Comparison of ENCODE assay signal across 17 cellular contexts in genomic region chr2:148052687-148053086, GRCh38. TPM values are rescaled to one million over a fixed set of nuclear protein-coding genes. Genes with fewer than 3 reads are reported as not detected.
DNase-seq lines count a peak whose midpoint lies in the region; ATAC-seq and TF ChIP-seq lines count a peak whose summit lies in the region.
"Had no signal": no experiment of that assay in that cellular context is flagged by ENCODE, and none has a peak within 500 bp of the region (broad histone marks: within the 10 kb centered on the region; RNA-seq: fewer than 3 reads in every experiment).

No MANE protein-coding gene starts in this region.

- H3K4me3 Mint-ChIP-seq in GM23338 = no peak overlapping the region

- POLR2A ChIA-PET in HEK293 (lab: Yijun Ruan, JAX) = no interaction called here
- POLR2A ChIA-PET in PC-3 (lab: Charles Lee; ENCODE audit: unreplicated experiment) = no interaction called here

- H3K4me1 Mint-ChIP-seq in GM23338 = peaks cover 37% of the 10 kb centered on the region

- no TSS peak for BruUV-seq in PC-3 (replicated peaks; lab: Mats Ljungman, UMichigan)

- no peaks in the 10 kb centered on the region for H3K36me3 Mint-ChIP-seq in GM23338 (ENCODE audit: low read depth)
- H3K36me3 Mint-ChIP-seq in activated naive CD4-positive, alpha-beta T cell treated with anti-CD3 and anti-CD28 coated beads, Interleukin-2, amount 50 U/mL, for 72 hours = peaks cover 0 to 5% of the 10 kb centered on the region in 2 donors

- no peaks in the 10 kb centered on the region for H3K36me3 ChIP-seq in GM23338 (ENCODE audit: insufficient read depth)
- no peaks in the 10 kb centered on the region for H3K36me3 ChIP-seq in HEK293 (ENCODE audit: control insufficient read depth in 2 of 2, insufficient read depth in 1 of 2, low read length in 2 of 2)
- no peaks in the 10 kb centered on the region for H3K36me3 ChIP-seq in PC-3 (ENCODE audit: low read depth, low read length)

- H3F3A ChIP-seq in GM23338 (replicated peaks; ENCODE audit: low read depth) = no peaks in the 10 kb centered on the region
- H3F3A ChIP-seq in PC-3 (ENCODE audit: low read length, unreplicated experiment) = no peaks in the 10 kb centered on the region

- peak overlapping the region; percentile 5 for H3K27ac Mint-ChIP-seq in GM23338
- no peak overlapping the region for H3K27ac Mint-ChIP-seq in activated naive CD4-positive, alpha-beta T cell treated with anti-CD3 and anti-CD28 coated beads, Interleukin-2, amount 50 U/mL, for 72 hours
- H3K27ac Mint-ChIP-seq: CD4-positive, alpha-beta memory T cell had no signal

- H2AFZ ChIP-seq in GM23338 = no peak overlapping the region
- no peak overlapping the region for H2AFZ ChIP-seq in PC-3 (ENCODE audit: low read length)

- no peak overlapping the region for H3K27ac ChIP-seq in GM23338 (ENCODE audit: low read depth)
- no peak overlapping the region for H3K27ac ChIP-seq in HEK293 (ENCODE audit: extremely low read depth, low read depth, low read length)
- no peak overlapping the region for H3K27ac ChIP-seq in PC-3 (ENCODE audit: low read length)

- H3K4me2 ChIP-seq in GM23338 (no peak overlapping the region), PC-3 (ENCODE audit: low read length) (no peak overlapping the region)

- CTCF ChIA-PET in HEK293 (lab: Yijun Ruan, JAX) (interaction anchor here (0.6 kb wide), 1 partner anchor 64 kb away, joined by 3 read pairs; no protein-coding TSS in a partner anchor), PC-3 (lab: Charles Lee) (no interaction called here)

- no peaks in the 10 kb centered on the region for H3K27me3 Mint-ChIP-seq in GM23338 (ENCODE audit: insufficient read depth, low read depth, poor library complexity)
- H3K27me3 Mint-ChIP-seq: CD4-positive, alpha-beta memory T cell had no signal

- no peak overlapping the region for H3K9ac ChIP-seq in PC-3 (ENCODE audit: low read length)

- no peak for ATAC-seq in GM23338
- peak; percentile 67 for ATAC-seq in PC-3
- ATAC-seq in activated naive CD4-positive, alpha-beta T cell treated with anti-CD3 and anti-CD28 coated beads, Interleukin-2, amount 50 U/mL, for 72 hours = no peak
- ATAC-seq: GM12878 had no signal

- no peaks in the 10 kb centered on the region for H3K27me3 ChIP-seq in GM23338 (ENCODE audit: insufficient read depth)
- H3K27me3 ChIP-seq in PC-3 (ENCODE audit: low read length) = no peaks in the 10 kb centered on the region

- no peak overlapping the region for H3K4me3 ChIP-seq in GM23338
- no peak overlapping the region for H3K4me3 ChIP-seq in HEK293 (ENCODE audit: low read depth, low read length)
- H3K4me3 ChIP-seq in PC-3 (ENCODE audit: low read length) = no peak overlapping the region
- H3K4me3 ChIP-seq: GM12878 had no signal

- H3K9me3 ChIP-seq in HEK293 (ENCODE audit: control insufficient read depth, insufficient read depth, low read depth, low read length) (no peaks in the 10 kb centered on the region), PC-3 (ENCODE audit: low read length) (no peaks in the 10 kb centered on the region)

- no peak for TF ChIP-seq CTCF in GM23338 (conservative IDR thresholded peaks at IDR 0.05; ENCODE audit: low read depth in 2 of 2)
- TF ChIP-seq CTCF in HEK293 (tag by site-specific recombination; IDR thresholded peaks at IDR 0.05) = no peak
- no peak for TF ChIP-seq CTCF in PC-3 (conservative IDR thresholded peaks at IDR 0.05; ENCODE audit: low read depth, low read length)

- H3K79me2 ChIP-seq in GM23338 (replicated peaks; ENCODE audit: insufficient read depth) (peaks cover 19% of the 10 kb centered on the region; the same call in 1 of the 2 replicates), PC-3 (ENCODE audit: low read length) (no peaks in the 10 kb centered on the region)

- peaks cover 17% of the 10 kb centered on the region for H3K4me1 ChIP-seq in GM23338 (ENCODE audit: insufficient read depth)
- H3K4me1 ChIP-seq in HEK293 (ENCODE audit: control insufficient read depth, insufficient read depth, low read length) = no peaks in the 10 kb centered on the region; the same call in 1 of the 2 replicates
- no peaks in the 10 kb centered on the region for H3K4me1 ChIP-seq in PC-3 (ENCODE audit: insufficient read depth, low read length)

- no peaks in the 10 kb centered on the region for H3K9me3 Mint-ChIP-seq in GM23338
- H3K9me3 Mint-ChIP-seq in activated naive CD4-positive, alpha-beta T cell treated with anti-CD3 and anti-CD28 coated beads, Interleukin-2, amount 50 U/mL, for 72 hours = no peaks in the 10 kb centered on the region

- intact Hi-C loops in PC-3 (cut with micrococcal nuclease) = no loop called here

- H4K20me1 ChIP-seq in GM23338 (replicated peaks; ENCODE audit: insufficient read depth) = no peaks in the 10 kb centered on the region; the same call in 1 of the 2 replicates
- no peaks in the 10 kb centered on the region for H4K20me1 ChIP-seq in PC-3 (ENCODE audit: low read length)

- DNase-seq in NCI-H2171 treated with DMSO at 0.1 percent for 48 hours (lab: John Stamatoyannopoulos, UW) (peak; percentile 31), NCI-H2171 (lab: John Stamatoyannopoulos, UW) (no peak), GM23338 (ENCODE audit: low spot score) (no peak), PC-3 (no peak), GM19240 (ENCODE audit: insufficient read length, low spot score) (no peak)
- DNase-seq in activated naive CD4-positive, alpha-beta T cell treated with anti-CD3 and anti-CD28 coated beads, Interleukin-2, amount 50 U/mL, for 72 hours (ENCODE audit: low spot score in 2 of 2) = no peak
- DNase-seq: C1 segment of cervical spinal cord; Calu3; CD4-positive, alpha-beta memory T cell; COR-L47; DMS79; EL; GDM1; H7; HCEC 1CT had no signal

- H3K9me2 ChIP-seq in GM23338 (ENCODE audit: insufficient read depth) (no peaks in the 10 kb centered on the region), PC-3 (replicated peaks; ENCODE audit: low read length) (no peaks in the 10 kb centered on the region)

TF ChIP-seq in GM23338, 12 proteins besides CTCF, POLR2A, EP300 and RAD21 (continues in another document):
- TF ChIP-seq EZH2 (IDR thresholded peaks at IDR 0.05; ENCODE audit: low read depth, unreplicated experiment) (no peak), ZNF331 (CRISPR knock-in tag; IDR thresholded peaks at IDR 0.05; ENCODE audit: low read depth) (no peak), NANOG (IDR thresholded peaks at IDR 0.05; ENCODE audit: borderline replicate concordance) (no peak)

TF ChIP-seq in HEK293, 187 proteins besides CTCF, POLR2A, EP300 and RAD21:
- TF ChIP-seq ZNF560 (tag by site-specific recombination; IDR thresholded peaks at IDR 0.05; ENCODE audit: borderline replicate concordance) = no peak
- TF ChIP-seq ZNF621 (tag by site-specific recombination; IDR thresholded peaks at IDR 0.05) = no peak
- TF ChIP-seq ZNF792 (tag by site-specific recombination; IDR thresholded peaks at IDR 0.05) = no peak
- TF ChIP-seq SETDB1 (IDR thresholded peaks at IDR 0.05; ENCODE audit: insufficient read length, low read length) = peak; percentile 39
- no peak for TF ChIP-seq ZNF791 (tag by site-specific recombination; IDR thresholded peaks at IDR 0.05)
- no peak for TF ChIP-seq ELK4 (IDR thresholded peaks at IDR 0.05; ENCODE audit: borderline replicate concordance, low read depth, low read length)
- no peak for TF ChIP-seq ZNF214 (tag by site-specific recombination; IDR thresholded peaks at IDR 0.05; ENCODE audit: borderline replicate concordance)

RNA-seq across cellular contexts. Expression of gene MBD5, which starts 31.8 kb away (rescaled TPM):
- total RNA-seq in GM23338 (2014; rRNA removed; shearing (Covaris generic)) = 23.1 and 29.3 TPM in 2 replicates
- 10.5 and 16.2 TPM in 2 replicates for polyA plus RNA-seq in GM23338 (2016; fragmentation: Nextera tagmentation; extraction: Ambion mirVana)
- 8.5 and 9.7 TPM in 2 replicates for total RNA-seq in PC-3 (2014; rRNA removed)
- 10 to 100 TPM; 37.7 to 47.9 TPM for total RNA-seq in activated naive CD4-positive, alpha-beta T cell treated with anti-CD3 and anti-CD28 coated beads, Interleukin-2, amount 50 U/mL, for 72 hours

RNA-seq across cellular contexts. Expression of gene ORC4, which starts 32.1 kb away (rescaled TPM):
- total RNA-seq in GM23338 (2014; rRNA removed; shearing (Covaris generic)) = 174 and 177 TPM in 2 replicates
- polyA plus RNA-seq in GM23338 (2016; fragmentation: Nextera tagmentation; extraction: Ambion mirVana) = 45.7 and 47.5 TPM in 2 replicates
- total RNA-seq in PC-3 (2014; rRNA removed) = 34.6 and 65.9 TPM in 2 replicates
- 10 to 100 TPM; 32.5 to 35.9 TPM for total RNA-seq in activated naive CD4-positive, alpha-beta T cell treated with anti-CD3 and anti-CD28 coated beads, Interleukin-2, amount 50 U/mL, for 72 hours
